10 cellular contexts compared by ENCODE assay signal in the genomic region with DNA sequence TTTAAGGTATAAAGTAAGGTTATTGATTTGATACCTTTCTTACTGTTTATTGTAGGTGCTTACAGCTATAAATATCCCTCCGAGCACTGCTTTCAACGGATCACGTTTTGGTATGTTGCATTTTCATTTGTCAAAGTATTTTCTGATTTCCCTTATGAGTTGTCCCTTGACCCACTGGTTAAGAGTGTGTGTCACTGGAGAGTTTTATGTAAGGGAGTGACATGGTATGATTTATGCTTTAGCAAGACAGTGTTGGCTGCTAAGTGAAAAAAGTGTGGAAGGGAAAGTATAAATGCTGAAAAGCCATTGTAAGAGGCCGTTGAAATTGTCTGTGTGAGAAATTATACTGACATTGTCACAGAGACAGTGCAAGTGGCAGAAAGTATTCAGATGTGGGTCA.
"Had no signal": no experiment of that assay in that cellular context is flagged by ENCODE, and none has a peak within 500 bp of the region (broad histone marks: within the 10 kb centered on the region; RNA-seq: fewer than 3 reads in every experiment).

No MANE protein-coding gene starts in this region.

- H3K4me1 ChIP-seq: HAP-1 had no signal

- H3K4me3 ChIP-seq: GM23248, GM23338, HAP-1 had no signal

- FAIRE-seq: H1, H54 had no signal

- DNase-seq: GM23248, GOT3, H7, H9, HCEC 1CT, HFFc6 had no signal

- H3K9me3 ChIP-seq: HAP-1 had no signal

- H2AFZ ChIP-seq: GM23248, GM23338 had no signal

- H3K27ac ChIP-seq: GM23248 had no signal

- H3K9ac ChIP-seq: GM23248 had no signal

- H3K36me3 ChIP-seq: HAP-1 had no signal

- H3K4me2 ChIP-seq: GM23338 had no signal
